Comparison of ENCODE assay signal across 9 cellular contexts in the genomic region with DNA sequence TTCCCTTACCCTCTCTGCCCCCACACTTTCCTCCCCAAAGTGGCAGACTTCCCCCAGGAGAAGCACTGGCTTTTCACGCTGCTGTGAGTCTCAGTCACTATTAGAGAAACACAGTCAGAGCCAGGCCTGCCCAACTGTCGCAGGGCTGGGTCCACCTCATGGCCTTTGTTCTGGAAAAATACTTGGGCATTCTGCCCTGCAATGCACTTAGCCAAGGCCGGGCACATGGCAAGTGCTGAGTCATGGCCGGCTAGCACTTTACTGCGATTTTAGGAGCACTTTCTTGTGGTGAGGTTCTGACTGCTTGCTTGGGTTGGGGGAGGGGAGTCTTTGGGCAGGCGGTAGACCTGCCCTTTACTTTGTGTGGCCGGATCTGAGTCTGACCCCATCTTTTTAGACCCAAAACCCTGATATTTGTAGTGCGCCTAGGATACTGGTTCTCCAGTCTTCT. TPM values are rescaled to one million over a fixed set of nuclear protein-coding genes. Genes with fewer than 3 reads are reported as not detected.
DNase-seq lines count a peak whose midpoint lies in the region; ATAC-seq lines count a peak whose summit lies in the region.
"Had no signal": no experiment of that assay in that cellular context is flagged by ENCODE, and none has a peak within 500 bp of the region (broad histone marks: within the 10 kb centered on the region; RNA-seq: fewer than 3 reads in every experiment).

No MANE protein-coding gene starts in this region.

- H3K27ac Mint-ChIP-seq in activated naive CD4-positive, alpha-beta T cell treated with anti-CD3 and anti-CD28 coated beads, Interleukin-2, amount 50 U/mL, for 72 hours: peak overlapping the region; percentile 54 to 84
- no peak overlapping the region for H3K27ac Mint-ChIP-seq in activated naive CD4-positive, alpha-beta T cell treated with anti-CD3 and anti-CD28 coated beads, Interleukin-2, amount 10 ng/mL, durations not matched to agents 7 days and 5 days
- H3K27ac Mint-ChIP-seq: activated naive CD8-positive, alpha-beta T cell had no signal

- no peak for DNase-seq in activated naive CD4-positive, alpha-beta T cell treated with anti-CD3 and anti-CD28 coated beads, Interleukin-2, amount 50 U/mL, for 72 hours (ENCODE audit: low spot score in 2 of 2)
- DNase-seq in activated naive CD4-positive, alpha-beta T cell treated with anti-CD3 and anti-CD28 coated beads, Interleukin-2, amount 10 ng/mL, durations not matched to agents 7 days and 5 days: no peak
- DNase-seq in amniotic epithelial cell (ENCODE audit: low read depth): peak; percentile 85
- DNase-seq in left cardiac atrium: peak; percentile 82
- peak; percentile 86 for DNase-seq in putamen (ENCODE audit: low spot score)
- DNase-seq in SHP77 treated with DMSO at 0.1 percent for 48 hours (lab: John Stamatoyannopoulos, UW): no peak

- no peak overlapping the region for H3K4me3 Mint-ChIP-seq in activated naive CD4-positive, alpha-beta T cell treated with anti-CD3 and anti-CD28 coated beads, Interleukin-2, amount 10 ng/mL, durations not matched to agents 7 days and 5 days
- H3K4me3 Mint-ChIP-seq: activated naive CD8-positive, alpha-beta T cell had no signal

- peaks cover 14% of the 10 kb centered on the region for H3K27me3 Mint-ChIP-seq in activated naive CD4-positive, alpha-beta T cell treated with anti-CD3 and anti-CD28 coated beads, Interleukin-2, amount 10 ng/mL, durations not matched to agents 7 days and 5 days
- H3K27me3 Mint-ChIP-seq: activated naive CD8-positive, alpha-beta T cell had no signal

- H3K4me1 Mint-ChIP-seq in activated naive CD4-positive, alpha-beta T cell treated with anti-CD3 and anti-CD28 coated beads, Interleukin-2, amount 10 ng/mL, durations not matched to agents 7 days and 5 days: peaks cover 8% of the 10 kb centered on the region

- peak in 1 of 2 donors; percentile 44 for ATAC-seq in activated naive CD4-positive, alpha-beta T cell treated with anti-CD3 and anti-CD28 coated beads, Interleukin-2, amount 50 U/mL, for 72 hours
- ATAC-seq in left cardiac atrium (peak; percentile 73 to 76), HG03469 (IDR thresholded peaks at IDR 0.05; ENCODE audit: unreplicated experiment) (no peak), HG02642 (IDR thresholded peaks at IDR 0.05; ENCODE audit: poor library complexity, unreplicated experiment) (no peak)

- intact Hi-C loops in left cardiac atrium (cut with DNase I): no loop called here

- no peaks in the 10 kb centered on the region for H3K9me3 Mint-ChIP-seq in activated naive CD4-positive, alpha-beta T cell treated with anti-CD3 and anti-CD28 coated beads, Interleukin-2, amount 50 U/mL, for 72 hours
- H3K9me3 Mint-ChIP-seq in activated naive CD4-positive, alpha-beta T cell treated with anti-CD3 and anti-CD28 coated beads, Interleukin-2, amount 10 ng/mL, durations not matched to agents 7 days and 5 days: no peaks in the 10 kb centered on the region

- CTCF ChIA-PET in activated naive CD4-positive, alpha-beta T cell treated with anti-CD3 and anti-CD28 coated beads, Interleukin-2, amount 10 ng/mL, durations not matched to agents 7 days and 5 days (lab: Charles Lee): interaction anchor here (1.5 kb wide), 1 partner anchor 9 kb away, joined by 3 read pairs; no protein-coding TSS in a partner anchor

- no peaks in the 10 kb centered on the region for H3K36me3 Mint-ChIP-seq in activated naive CD4-positive, alpha-beta T cell treated with anti-CD3 and anti-CD28 coated beads, Interleukin-2, amount 50 U/mL, for 72 hours
- no peaks in the 10 kb centered on the region for H3K36me3 Mint-ChIP-seq in activated naive CD4-positive, alpha-beta T cell treated with anti-CD3 and anti-CD28 coated beads, Interleukin-2, amount 10 ng/mL, durations not matched to agents 7 days and 5 days

RNA-seq across cellular contexts. Expression of a gene that starts 7.7 kb away (rescaled TPM):
- 1 to 10 TPM; 3.1 TPM for total RNA-seq in activated naive CD4-positive, alpha-beta T cell treated with anti-CD3 and anti-CD28 coated beads, Interleukin-2, amount 50 U/mL, for 72 hours
- total RNA-seq in left cardiac atrium: 100 to 1,000 TPM in 1 of 2 donors, 10 to 100 TPM in 1; 59.6 to 126 TPM

RNA-seq across cellular contexts. Expression of a gene that starts 40.0 kb away (rescaled TPM):
- 100 to 1,000 TPM; 245 to 281 TPM for total RNA-seq in activated naive CD4-positive, alpha-beta T cell treated with anti-CD3 and anti-CD28 coated beads, Interleukin-2, amount 50 U/mL, for 72 hours
- 100 to 1,000 TPM; 189 to 200 TPM for total RNA-seq in left cardiac atrium

Comparison
In these comparisons a context has a peak if more than half of its experiments do, and no peak if none do; other contexts are left out.
1. ATAC-seq: peak in left cardiac atrium (2 of 2); none in HG03469 (single experiment) and HG02642 (single experiment).
2. DNase-seq: peak in amniotic epithelial cell (single experiment), left cardiac atrium (single experiment) and putamen (single experiment); none in activated naive CD4-positive, alpha-beta T cell treated with anti-CD3 and anti-CD28 coated beads, Interleukin-2, amount 50 U/mL, for 72 hours (0 of 2), activated naive CD4-positive, alpha-beta T cell treated with anti-CD3 and anti-CD28 coated beads, Interleukin-2, amount 10 ng/mL, durations not matched to agents 7 days and 5 days (single experiment) and SHP77 treated with DMSO at 0.1 percent for 48 hours (single experiment).
3. RNA of a gene that starts 7.7 kb away (total RNA-seq): 59.6 to 126 TPM in left cardiac atrium; 3.1 TPM in activated naive CD4-positive, alpha-beta T cell treated with anti-CD3 and anti-CD28 coated beads, Interleukin-2, amount 50 U/mL, for 72 hours; every median in the first group is over 10 times any median in the second.